Comparison of ENCODE assay signal across 26 cellular contexts in the genomic region with DNA sequence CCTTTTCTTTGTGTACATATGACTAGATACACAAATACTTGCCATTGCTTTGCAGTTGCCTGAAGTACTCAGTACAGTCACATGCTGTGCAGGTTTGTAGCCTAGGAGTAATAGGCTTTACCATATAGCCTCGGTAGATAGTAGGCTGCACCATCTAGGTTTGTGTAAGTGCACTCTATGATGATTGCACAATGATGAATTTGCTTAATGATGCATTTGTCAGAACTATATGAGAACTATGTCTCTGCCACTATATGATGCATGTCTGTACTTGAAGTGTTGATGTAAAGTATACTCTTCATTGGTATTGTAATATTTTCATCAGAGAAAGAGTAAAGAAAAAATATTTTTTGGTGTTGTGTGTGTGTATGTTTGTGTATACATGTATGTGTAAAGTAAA.
DNase-seq lines count a peak whose midpoint lies in the region; ATAC-seq, FAIRE-seq and TF ChIP-seq lines count a peak whose summit lies in the region.
"Had no signal": no experiment of that assay in that cellular context is flagged by ENCODE, and none has a peak within 500 bp of the region (broad histone marks: within the 10 kb centered on the region; RNA-seq: fewer than 3 reads in every experiment).

No MANE protein-coding gene starts in this region.

- no peak overlapping the region for H3K4me3 ChIP-seq in RWPE2 (ENCODE audit: severe bottlenecking)
- H3K4me3 ChIP-seq in bronchial epithelial cell (ENCODE audit: low read depth, low read length): no peak overlapping the region
- H3K4me3 ChIP-seq: A549; BLaER1 treated with 17β-estradiol and CSF1 and Interleukin-3, amounts not matched to agents 10 nM and 100 nM; GM12878 had no signal

- H3K9me3 ChIP-seq in RWPE2 (ENCODE audit: severe bottlenecking): no peaks in the 10 kb centered on the region
- H3K9me3 ChIP-seq: A549; BLaER1 treated with 17β-estradiol and CSF1 and Interleukin-3, amounts not matched to agents 10 nM and 100 nM; Caco-2 had no signal

- H3K36me3 Mint-ChIP-seq in activated T-helper 2 cell treated with anti-CD3 and anti-CD28 coated beads, Interferon-gamma antibody, Interleukin-2, Interleukin-4, amounts not matched to agents 10 μg/mL and 5 μg/mL and 100 μg/mL, durations not matched to agents 14 hours and 24 hours and 36 hours (ENCODE audit: low read depth): no peaks in the 10 kb centered on the region
- H3K36me3 Mint-ChIP-seq: CD8-positive, alpha-beta T cell had no signal

- ATAC-seq in RWPE2 (ENCODE audit: low read depth): peak; percentile 87
- ATAC-seq: A549; CD8-positive, alpha-beta T cell; GM12878 had no signal

- H3K27ac ChIP-seq in RWPE2 (ENCODE audit: poor library complexity, severe bottlenecking) (no peak overlapping the region), epithelial cell of prostate (no peak overlapping the region)
- H3K27ac ChIP-seq: 22Rv1; A549; BLaER1 treated with 17β-estradiol and CSF1 and Interleukin-3, amounts not matched to agents 10 nM and 100 nM; C4-2B had no signal

- no peak overlapping the region for H3K4me3 Mint-ChIP-seq in activated T-helper 2 cell treated with anti-CD3 and anti-CD28 coated beads, Interferon-gamma antibody, Interleukin-2, Interleukin-4, amounts not matched to agents 10 μg/mL and 5 μg/mL and 100 μg/mL, durations not matched to agents 14 hours and 24 hours and 36 hours (ENCODE audit: low read depth)
- H3K4me3 Mint-ChIP-seq: B cell; CD4-positive, alpha-beta T cell; CD8-positive, alpha-beta T cell had no signal

- H3K36me3 ChIP-seq in RWPE2 (ENCODE audit: low read depth) (no peaks in the 10 kb centered on the region), bronchial epithelial cell (ENCODE audit: control insufficient read depth, insufficient read depth, low read length) (no peaks in the 10 kb centered on the region)
- H3K36me3 ChIP-seq: BLaER1 treated with 17β-estradiol and CSF1 and Interleukin-3, amounts not matched to agents 10 nM and 100 nM had no signal

- H3K9me3 Mint-ChIP-seq in activated T-helper 2 cell treated with anti-CD3 and anti-CD28 coated beads, Interferon-gamma antibody, Interleukin-2, Interleukin-4, amounts not matched to agents 10 μg/mL and 5 μg/mL and 100 μg/mL, durations not matched to agents 14 hours and 24 hours and 36 hours: no peaks in the 10 kb centered on the region
- H3K9me3 Mint-ChIP-seq: CD4-positive, alpha-beta T cell; CD8-positive, alpha-beta T cell had no signal

- no peaks in the 10 kb centered on the region for H3K27me3 Mint-ChIP-seq in activated T-helper 2 cell treated with anti-CD3 and anti-CD28 coated beads, Interferon-gamma antibody, Interleukin-2, Interleukin-4, amounts not matched to agents 10 μg/mL and 5 μg/mL and 100 μg/mL, durations not matched to agents 14 hours and 24 hours and 36 hours (ENCODE audit: low read depth)
- H3K27me3 Mint-ChIP-seq: B cell; CD4-positive, alpha-beta T cell had no signal

- intact Hi-C loops in activated T-helper 2 cell treated with anti-CD3 and anti-CD28 coated beads, Interferon-gamma antibody, Interleukin-2, Interleukin-4, amounts not matched to agents 10 μg/mL and 5 μg/mL and 100 μg/mL, durations not matched to agents 14 hours and 24 hours and 36 hours (cut with micrococcal nuclease): no loop called here

- H3K27me3 ChIP-seq in RWPE2 (ENCODE audit: insufficient read depth, poor library complexity, severe bottlenecking): no peaks in the 10 kb centered on the region
- no peaks in the 10 kb centered on the region for H3K27me3 ChIP-seq in bronchial epithelial cell (ENCODE audit: control insufficient read depth, insufficient read depth, low read length)
- H3K27me3 ChIP-seq: BLaER1 treated with 17β-estradiol and CSF1 and Interleukin-3, amounts not matched to agents 10 nM and 100 nM had no signal

- peaks cover 4% of the 10 kb centered on the region for H3K4me1 ChIP-seq in RWPE2 (ENCODE audit: insufficient read depth, poor library complexity, severe bottlenecking)
- H3K4me1 ChIP-seq: A549; BLaER1 treated with 17β-estradiol and CSF1 and Interleukin-3, amounts not matched to agents 10 nM and 100 nM; Caco-2 had no signal

- no peak overlapping the region for H3K27ac Mint-ChIP-seq in activated T-helper 2 cell treated with anti-CD3 and anti-CD28 coated beads, Interferon-gamma antibody, Interleukin-2, Interleukin-4, amounts not matched to agents 10 μg/mL and 5 μg/mL and 100 μg/mL, durations not matched to agents 14 hours and 24 hours and 36 hours
- H3K27ac Mint-ChIP-seq: B cell; CD4-positive, alpha-beta T cell; CD8-positive, alpha-beta T cell had no signal

- no peak for FAIRE-seq in bronchial epithelial cell (lab: Jason Lieb, UNC)
- peak; percentile 43 for FAIRE-seq in islet of Langerhans (lab: Jason Lieb, UNC)
- FAIRE-seq: A549, D721Med, GM12878, GM12892, GM18507 had no signal

- DNase-seq in RWPE2 (ENCODE audit: low spot score) (no peak), bronchial epithelial cell (ENCODE audit: low read depth) (peak; percentile 92), epithelial cell of prostate (ENCODE audit: low read depth, low spot score) (peak; percentile 16), DMS153 (lab: John Stamatoyannopoulos, UW) (no peak), mucosa of gallbladder (ENCODE audit: low spot score) (no peak)
- no peak for DNase-seq in activated T-helper 2 cell treated with anti-CD3 and anti-CD28 coated beads, Interferon-gamma antibody, Interleukin-2, Interleukin-4, amounts not matched to agents 10 μg/mL and 5 μg/mL and 100 μg/mL, durations not matched to agents 14 hours and 24 hours and 36 hours (ENCODE audit: low spot score)
- DNase-seq: AML-193; Caco-2; Calu3; CD4-positive, alpha-beta T cell; CD8-positive, alpha-beta T cell; DMS53; DMS79; DND-41; EL; GDM1 had no signal

- H3K4me1 Mint-ChIP-seq in activated T-helper 2 cell treated with anti-CD3 and anti-CD28 coated beads, Interferon-gamma antibody, Interleukin-2, Interleukin-4, amounts not matched to agents 10 μg/mL and 5 μg/mL and 100 μg/mL, durations not matched to agents 14 hours and 24 hours and 36 hours (ENCODE audit: low read depth): no peaks in the 10 kb centered on the region
- H3K4me1 Mint-ChIP-seq: B cell had no signal

- no peak for TF ChIP-seq CTCF in RWPE2 (IDR thresholded peaks at IDR 0.05; ENCODE audit: poor library complexity, severe bottlenecking)
- no peak for TF ChIP-seq CTCF in bronchial epithelial cell (IDR thresholded peaks at IDR 0.05; ENCODE audit: insufficient read depth, low read length, severe bottlenecking)

Comparison
In these comparisons a context has a peak if more than half of its experiments do, and no peak if none do; other contexts are left out.
1. DNase-seq: peak in bronchial epithelial cell (single experiment) and epithelial cell of prostate (single experiment); none in RWPE2 (single experiment), activated T-helper 2 cell treated with anti-CD3 and anti-CD28 coated beads, Interferon-gamma antibody, Interleukin-2, Interleukin-4, amounts not matched to agents 10 μg/mL and 5 μg/mL and 100 μg/mL, durations not matched to agents 14 hours and 24 hours and 36 hours (single experiment), DMS153 (single experiment) and mucosa of gallbladder (single experiment).